19 cellular contexts compared by ENCODE assay signal in the genomic region with DNA sequence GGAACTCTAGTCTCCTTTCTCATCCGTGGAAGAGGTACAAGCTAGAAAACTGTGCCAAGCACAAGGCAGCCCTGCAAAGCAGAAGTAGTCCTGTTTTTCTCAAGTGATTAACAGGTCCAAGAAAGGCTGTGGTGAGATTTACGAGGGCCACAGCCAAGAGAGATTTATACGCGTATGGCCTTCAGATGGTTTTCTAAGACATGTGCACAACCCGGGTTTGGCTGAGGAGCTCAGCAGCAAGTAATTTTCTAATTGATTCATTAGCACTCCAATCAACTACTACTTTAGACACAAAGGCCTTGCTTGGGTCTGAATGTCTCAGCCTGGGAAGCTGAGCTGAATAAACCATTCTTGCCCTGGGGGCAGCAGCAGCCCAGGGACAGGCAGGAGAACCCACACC. TPM values are rescaled to one million over a fixed set of nuclear protein-coding genes. Genes with fewer than 3 reads are reported as not detected.
DNase-seq lines count a peak whose midpoint lies in the region; ATAC-seq and TF ChIP-seq lines count a peak whose summit lies in the region.
"Had no signal": no experiment of that assay in that cellular context is flagged by ENCODE, and none has a peak within 500 bp of the region (broad histone marks: within the 10 kb centered on the region; RNA-seq: fewer than 3 reads in every experiment).

No MANE protein-coding gene starts in this region.

- TF ChIP-seq CTCF in WTC11 (IDR thresholded peaks at IDR 0.05) = no peak
- no peak for TF ChIP-seq CTCF in uterus (IDR thresholded peaks at IDR 0.05)

- H3K9me3 ChIP-seq in uterus = no peaks in the 10 kb centered on the region
- H3K9me3 ChIP-seq: BLaER1 treated with 17β-estradiol and CSF1 and Interleukin-3, amounts not matched to agents 10 nM and 100 nM; lower lobe of right lung; suprapubic skin had no signal

- peak; percentile 52 for DNase-seq in DMS79 treated with DMSO at 0.1 percent for 48 hours (lab: John Stamatoyannopoulos, UW)
- no peak for DNase-seq in DMS79 (lab: John Stamatoyannopoulos, UW)
- DNase-seq in WTC11 (ENCODE audit: low spot score) = no peak
- DNase-seq in midbrain (lab: John Stamatoyannopoulos, UW) = peak; percentile 13
- no peak for DNase-seq in uterus
- DNase-seq in HPDE6-E6E7 (ENCODE audit: extremely low spot score) = no peak
- DNase-seq: activated CD8-positive, alpha-beta T cell treated with anti-CD3 and anti-CD28 coated beads for 36 hours; lower lobe of right lung; NCI-H146; NCI-H446; retina had no signal

- no peak for TF ChIP-seq POLR2A in uterus (IDR thresholded peaks at IDR 0.05)

- no peaks in the 10 kb centered on the region for H3K36me3 ChIP-seq in uterus
- H3K36me3 ChIP-seq: lower lobe of right lung, neural progenitor cell had no signal

- H3K27me3 Mint-ChIP-seq in WTC11 (ENCODE audit: low read depth) = no peaks in the 10 kb centered on the region
- H3K27me3 Mint-ChIP-seq: activated CD8-positive, alpha-beta T cell treated with anti-CD3 and anti-CD28 coated beads for 36 hours had no signal

- H3K27ac ChIP-seq in uterus = peak overlapping the region; percentile 15 to 66
- H3K27ac ChIP-seq: 22Rv1; BLaER1 treated with 17β-estradiol and CSF1 and Interleukin-3, amounts not matched to agents 10 nM and 100 nM; lower lobe of right lung; neural progenitor cell; SK-N-MC; suprapubic skin had no signal

- H3K4me3 ChIP-seq in uterus = no peak overlapping the region
- H3K4me3 ChIP-seq: BLaER1 treated with 17β-estradiol and CSF1 and Interleukin-3, amounts not matched to agents 10 nM and 100 nM; GM12878; lower lobe of right lung; neural progenitor cell; SK-N-MC; suprapubic skin had no signal

- H3K36me3 Mint-ChIP-seq in WTC11 = 0 out of 2 replicates have a peak, but pooled peaks cover 4% of the 10 kb centered on the region

- ATAC-seq in WTC11 = peak; percentile 23
- no peak for ATAC-seq in GM19452 (IDR thresholded peaks at IDR 0.05; ENCODE audit: unreplicated experiment)
- no peak for ATAC-seq in HG02623 (IDR thresholded peaks at IDR 0.05; ENCODE audit: unreplicated experiment)
- ATAC-seq: activated CD8-positive, alpha-beta T cell treated with anti-CD3 and anti-CD28 coated beads for 36 hours; GM12878; lower lobe of right lung had no signal

- peaks cover 0 to 21% of the 10 kb centered on the region in 2 donors for H3K4me1 ChIP-seq in uterus

- POLR2A ChIA-PET in WTC11 (lab: Charles Lee) = interaction anchor here (1.0 kb wide), 1 partner anchor 37 kb away, joined by 4 read pairs; no protein-coding TSS in a partner anchor

- H3K27ac Mint-ChIP-seq in WTC11 = peak overlapping the region; percentile 96
- H3K27ac Mint-ChIP-seq: activated CD8-positive, alpha-beta T cell treated with anti-CD3 and anti-CD28 coated beads for 36 hours had no signal

- no peaks in the 10 kb centered on the region for H3K9me3 Mint-ChIP-seq in WTC11
- H3K9me3 Mint-ChIP-seq: activated CD8-positive, alpha-beta T cell treated with anti-CD3 and anti-CD28 coated beads for 36 hours; neural progenitor cell had no signal

- peaks cover 83% of the 10 kb centered on the region for H3K4me1 Mint-ChIP-seq in WTC11

- intact Hi-C loops in uterus (cut with DNase I; ENCODE audit: low total_unique reads) = no loop called here

- CTCF ChIA-PET in WTC11 (lab: Charles Lee) = interaction anchor here (0.5 to 2.7 kb wide), 4 partner anchors 37 to 107 kb away, joined by 3 to 10 read pairs (median 4); no protein-coding TSS in a partner anchor

- peak overlapping the region; percentile 21; the same call in 1 of the 2 replicates for H3K4me3 Mint-ChIP-seq in WTC11
- H3K4me3 Mint-ChIP-seq: activated CD8-positive, alpha-beta T cell treated with anti-CD3 and anti-CD28 coated beads for 36 hours; neural progenitor cell had no signal

- H3K27me3 ChIP-seq in uterus = no peaks in the 10 kb centered on the region
- H3K27me3 ChIP-seq: BLaER1 treated with 17β-estradiol and CSF1 and Interleukin-3, amounts not matched to agents 10 nM and 100 nM; neural progenitor cell; suprapubic skin had no signal

TF ChIP-seq in WTC11, 78 proteins besides CTCF, POLR2A, EP300 and RAD21:
- TF ChIP-seq ERG (CRISPR knock-in tag; IDR thresholded peaks at IDR 0.05) (no peak), ZMAT4 (CRISPR knock-in tag; IDR thresholded peaks at IDR 0.05) (no peak), PRDM15 (CRISPR knock-in tag; IDR thresholded peaks at IDR 0.05) (no peak), TCF7 (CRISPR knock-in tag; IDR thresholded peaks at IDR 0.05; ENCODE audit: low read depth) (no peak), ZNF219 (CRISPR knock-in tag; IDR thresholded peaks at IDR 0.05; ENCODE audit: borderline replicate concordance) (no peak), ZNF396 (CRISPR knock-in tag; IDR thresholded peaks at IDR 0.05; ENCODE audit: borderline replicate concordance) (no peak), FOXK1 (CRISPR knock-in tag; IDR thresholded peaks at IDR 0.05) (no peak), RORB (CRISPR knock-in tag; IDR thresholded peaks at IDR 0.05) (no peak), MYBL2 (CRISPR knock-in tag; IDR thresholded peaks at IDR 0.05) (no peak), ETV6 (CRISPR knock-in tag; IDR thresholded peaks at IDR 0.05) (no peak)

RNA-seq across cellular contexts. Expression of gene SSBP3, which starts 55.8 kb away (rescaled TPM):
- total RNA-seq in WTC11 (2021) (98.8 to 115 TPM (median 105 TPM) in 3 replicates), uterus (100 to 1,000 TPM in 1 of 4 donors, 10 to 100 TPM in 3; 19.7 to 125 (median 31.4) TPM)

Comparison
In these comparisons a context has a peak if more than half of its experiments do, and no peak if none do; other contexts are left out.
1. DNase-seq: peak in DMS79 treated with DMSO at 0.1 percent for 48 hours (single experiment) and midbrain (single experiment); none in DMS79 (single experiment), WTC11 (single experiment), uterus (0 of 2) and HPDE6-E6E7 (single experiment).